Comparison of ENCODE assay signal across 11 cellular contexts in genomic region chr13:99955747-99956472, GRCh38. TPM values are rescaled to one million over a fixed set of nuclear protein-coding genes. Genes with fewer than 3 reads are reported as not detected.
DNase-seq lines count a peak whose midpoint lies in the region; ATAC-seq and TF ChIP-seq lines count a peak whose summit lies in the region.
"Had no signal": no experiment of that assay in that cellular context is flagged by ENCODE, and none has a peak within 500 bp of the region (broad histone marks: within the 10 kb centered on the region; RNA-seq: fewer than 3 reads in every experiment).

No MANE protein-coding gene starts in this region.

- no peak overlapping the region for H3K4me3 ChIP-seq in CD4-positive, alpha-beta memory T cell (ENCODE audit: low read length in 2 of 2)
- peak overlapping the region; percentile 56 for H3K4me3 ChIP-seq in neural progenitor cell

- no peaks in the 10 kb centered on the region for H4K20me1 ChIP-seq in neural progenitor cell (ENCODE audit: low read depth)

- peaks cover 47% of the 10 kb centered on the region for H3K4me1 ChIP-seq in CD4-positive, alpha-beta memory T cell (ENCODE audit: insufficient read depth, low read length)
- H3K4me1 ChIP-seq in neural progenitor cell: peaks cover 46% of the 10 kb centered on the region

- H3K9me3 Mint-ChIP-seq in CD4-positive, alpha-beta memory T cell: peaks cover 0 to 12% (median 3%) of the 10 kb centered on the region in 8 donors
- H3K9me3 Mint-ChIP-seq in IgD-negative memory B cell (peaks cover 0 to 4% (median 0%) of the 10 kb centered on the region in 3 donors), endothelial cell (ENCODE audit: unreplicated experiment) (no peaks in the 10 kb centered on the region), neural progenitor cell (no peaks in the 10 kb centered on the region), Calu3 (ENCODE audit: low read depth, unreplicated experiment) (no peaks in the 10 kb centered on the region)

- no peak for ATAC-seq in HG03097 (IDR thresholded peaks at IDR 0.05; ENCODE audit: low FRiP score, unreplicated experiment)
- ATAC-seq: gastroesophageal sphincter had no signal

- peak in 1 of 5 donors; percentile 17 for DNase-seq in CD4-positive, alpha-beta memory T cell
- DNase-seq in endothelial cell (ENCODE audit: low spot score): peak; percentile 64
- DNase-seq in neural progenitor cell (ENCODE audit: low spot score): peak; percentile 67
- no peak for DNase-seq in Calu3
- no peak for DNase-seq in foreskin melanocyte
- DNase-seq in activated CD4-positive, CD25-positive, alpha-beta regulatory T cell treated with anti-CD3 and anti-CD28 coated beads, Interleukin-2, amount 50 U/mL, for 72 hours: no peak
- DNase-seq: NCI-H2081; stimulated activated CD4-positive, alpha-beta T cell treated with anti-CD3 and anti-CD28 coated beads, Interleukin-4, amount 100 ng/mL, for 24 hours had no signal

- H3K4me2 ChIP-seq in neural progenitor cell: peak overlapping the region; percentile 93

- no TSS peak for BruUV-seq in Calu3 (replicated peaks; lab: Mats Ljungman, UMichigan)

- H3K27me3 ChIP-seq in CD4-positive, alpha-beta memory T cell (ENCODE audit: insufficient read depth, low read length): peaks cover 57% of the 10 kb centered on the region
- peaks cover 22% of the 10 kb centered on the region for H3K27me3 ChIP-seq in neural progenitor cell

- peaks cover 17 to 44% (median 28%) of the 10 kb centered on the region in 4 donors for H3K4me1 Mint-ChIP-seq in CD4-positive, alpha-beta memory T cell
- H3K4me1 Mint-ChIP-seq in IgD-negative memory B cell: peaks cover 0 to 10% (median 5%) of the 10 kb centered on the region in 3 donors
- H3K4me1 Mint-ChIP-seq in endothelial cell (ENCODE audit: unreplicated experiment): peaks cover 46% of the 10 kb centered on the region
- peaks cover 76% of the 10 kb centered on the region for H3K4me1 Mint-ChIP-seq in neural progenitor cell
- H3K4me1 Mint-ChIP-seq in Calu3 (ENCODE audit: low read depth, unreplicated experiment): no peaks in the 10 kb centered on the region

- no peaks in the 10 kb centered on the region for H3K36me3 Mint-ChIP-seq in CD4-positive, alpha-beta memory T cell
- H3K36me3 Mint-ChIP-seq in IgD-negative memory B cell: no peaks in the 10 kb centered on the region
- no peaks in the 10 kb centered on the region for H3K36me3 Mint-ChIP-seq in endothelial cell (ENCODE audit: low read depth, unreplicated experiment)
- peaks cover 4% of the 10 kb centered on the region for H3K36me3 Mint-ChIP-seq in neural progenitor cell
- peaks cover 4% of the 10 kb centered on the region for H3K36me3 Mint-ChIP-seq in Calu3 (ENCODE audit: insufficient read depth, unreplicated experiment)

- H3K27me3 Mint-ChIP-seq in CD4-positive, alpha-beta memory T cell: peaks cover 54 to 70% of the 10 kb centered on the region in 2 donors
- peaks cover 68% of the 10 kb centered on the region for H3K27me3 Mint-ChIP-seq in IgD-negative memory B cell
- peaks cover 27% of the 10 kb centered on the region for H3K27me3 Mint-ChIP-seq in endothelial cell (ENCODE audit: unreplicated experiment)
- H3K27me3 Mint-ChIP-seq in neural progenitor cell (ENCODE audit: insufficient read depth, low read depth): peaks cover 3% of the 10 kb centered on the region
- no peaks in the 10 kb centered on the region for H3K27me3 Mint-ChIP-seq in Calu3 (ENCODE audit: unreplicated experiment)

- peaks cover 64% of the 10 kb centered on the region for H3F3A ChIP-seq in neural progenitor cell (ENCODE audit: low read depth)

- H2AFZ ChIP-seq in neural progenitor cell (replicated peaks): peak overlapping the region; percentile 67

- H3K79me2 ChIP-seq in neural progenitor cell (ENCODE audit: low read depth): peaks cover 34% of the 10 kb centered on the region

- POLR2A ChIA-PET in CD4-positive, alpha-beta memory T cell (lab: Charles Lee; ENCODE audit: partially characterized antibody): interaction anchor here (0.8 kb wide), 1 partner anchor 10 kb away, joined by 3 read pairs; no protein-coding TSS in a partner anchor

- TF ChIP-seq CTCF in endothelial cell (IDR thresholded peaks at IDR 0.05; ENCODE audit: unreplicated experiment) (no peak), neural progenitor cell (IDR thresholded peaks at IDR 0.05) (no peak), Calu3 (IDR thresholded peaks at IDR 0.05; ENCODE audit: unreplicated experiment) (no peak)

- no peaks in the 10 kb centered on the region for H3K36me3 ChIP-seq in CD4-positive, alpha-beta memory T cell (ENCODE audit: insufficient read depth, low read length)
- no peaks in the 10 kb centered on the region for H3K36me3 ChIP-seq in neural progenitor cell
- H3K36me3 ChIP-seq: gastroesophageal sphincter had no signal

- CTCF ChIA-PET in CD4-positive, alpha-beta memory T cell (lab: Charles Lee; ENCODE audit: partially characterized antibody): no interaction called here
- CTCF ChIA-PET in Calu3 (lab: Charles Lee): no interaction called here

- H3K9ac ChIP-seq in neural progenitor cell: no peak overlapping the region

- H3K27ac ChIP-seq in CD4-positive, alpha-beta memory T cell (ENCODE audit: low read depth, low read length): no peak overlapping the region
- no peak overlapping the region for H3K27ac ChIP-seq in neural progenitor cell
- H3K27ac ChIP-seq: gastroesophageal sphincter had no signal

- H3K27ac Mint-ChIP-seq in CD4-positive, alpha-beta memory T cell: peak overlapping the region in 4 of 7 donors; percentile 13 to 86 (median 72)
- H3K27ac Mint-ChIP-seq in IgD-negative memory B cell (peak overlapping the region; percentile 35 to 88 (median 53)), endothelial cell (ENCODE audit: unreplicated experiment) (no peak overlapping the region), neural progenitor cell (peak overlapping the region; percentile 98), Calu3 (ENCODE audit: unreplicated experiment) (no peak overlapping the region)

- H3K4me3 Mint-ChIP-seq in CD4-positive, alpha-beta memory T cell: peak overlapping the region; percentile 30 to 85 (median 78)
- H3K4me3 Mint-ChIP-seq in IgD-negative memory B cell (peak overlapping the region in 2 of 4 donors; percentile 60 to 83), endothelial cell (ENCODE audit: unreplicated experiment) (peak overlapping the region; percentile 87), neural progenitor cell (peak overlapping the region; percentile 92), Calu3 (ENCODE audit: low read depth, unreplicated experiment) (no peak overlapping the region)

- H3K9me3 ChIP-seq in CD4-positive, alpha-beta memory T cell (ENCODE audit: control insufficient read depth in 1 of 2, low read length in 2 of 2): no peaks in the 10 kb centered on the region
- H3K9me3 ChIP-seq in neural progenitor cell (ENCODE audit: low read depth): no peaks in the 10 kb centered on the region
- H3K9me3 ChIP-seq: gastroesophageal sphincter had no signal

- intact Hi-C loops in CD4-positive, alpha-beta memory T cell (cut with micrococcal nuclease): no loop called here
- intact Hi-C loops in Calu3 (cut with micrococcal nuclease; ENCODE audit: unreplicated experiment): no loop called here

RNA-seq across cellular contexts. Expression of gene ZIC5, which starts 15.7 kb away (rescaled TPM):
- not detected for total RNA-seq in CD4-positive, alpha-beta memory T cell
- not detected for polyA plus RNA-seq in CD4-positive, alpha-beta memory T cell
- polyA plus RNA-seq in IgD-negative memory B cell: not detected
- total RNA-seq in endothelial cell (ENCODE audit: unreplicated experiment) (0.10 TPM), neural progenitor cell (ENCODE audit: low replicate concordance) (29.0 and 35.7 TPM in 2 replicates), Calu3 (2022) (0.57 and 0.71 TPM in 2 replicates)
- total RNA-seq: gastroesophageal sphincter had no signal

RNA-seq across cellular contexts. Expression of gene ZIC2, which starts 25.7 kb away (rescaled TPM):
- total RNA-seq in CD4-positive, alpha-beta memory T cell: not detected
- polyA plus RNA-seq in CD4-positive, alpha-beta memory T cell: not detected
- polyA plus RNA-seq in IgD-negative memory B cell: not detected
- total RNA-seq in endothelial cell (ENCODE audit: unreplicated experiment) (3.8 TPM), neural progenitor cell (ENCODE audit: low replicate concordance) (52.4 and 87.3 TPM in 2 replicates), Calu3 (2022) (3.5 and 3.6 TPM in 2 replicates)
- total RNA-seq: gastroesophageal sphincter had no signal

Comparison
In these comparisons a context has a peak if more than half of its experiments do, and no peak if none do; other contexts are left out.
1. DNase-seq: peak in endothelial cell (single experiment) and neural progenitor cell (single experiment); none in Calu3 (single experiment), foreskin melanocyte (single experiment) and activated CD4-positive, CD25-positive, alpha-beta regulatory T cell treated with anti-CD3 and anti-CD28 coated beads, Interleukin-2, amount 50 U/mL, for 72 hours (single experiment).
2. H3K27ac Mint-ChIP-seq: peak in CD4-positive, alpha-beta memory T cell (4 of 7), IgD-negative memory B cell (3 of 3) and neural progenitor cell (single experiment); none in endothelial cell (single experiment) and Calu3 (single experiment).
3. RNA of gene ZIC5, which starts 15.7 kb away (total RNA-seq): 29.0 to 35.7 TPM in neural progenitor cell; 0.57 to 0.71 TPM in Calu3, 0.10 TPM in endothelial cell (single experiment) and not detected in CD4-positive, alpha-beta memory T cell; every median in the first group is over 10 times any median in the second.
4. RNA of gene ZIC2, which starts 25.7 kb away (total RNA-seq): 52.4 to 87.3 TPM in neural progenitor cell; 3.8 TPM in endothelial cell (single experiment), 3.5 to 3.6 TPM in Calu3 and not detected in CD4-positive, alpha-beta memory T cell; every median in the first group is over 10 times any median in the second.